In the genomic region with DNA sequence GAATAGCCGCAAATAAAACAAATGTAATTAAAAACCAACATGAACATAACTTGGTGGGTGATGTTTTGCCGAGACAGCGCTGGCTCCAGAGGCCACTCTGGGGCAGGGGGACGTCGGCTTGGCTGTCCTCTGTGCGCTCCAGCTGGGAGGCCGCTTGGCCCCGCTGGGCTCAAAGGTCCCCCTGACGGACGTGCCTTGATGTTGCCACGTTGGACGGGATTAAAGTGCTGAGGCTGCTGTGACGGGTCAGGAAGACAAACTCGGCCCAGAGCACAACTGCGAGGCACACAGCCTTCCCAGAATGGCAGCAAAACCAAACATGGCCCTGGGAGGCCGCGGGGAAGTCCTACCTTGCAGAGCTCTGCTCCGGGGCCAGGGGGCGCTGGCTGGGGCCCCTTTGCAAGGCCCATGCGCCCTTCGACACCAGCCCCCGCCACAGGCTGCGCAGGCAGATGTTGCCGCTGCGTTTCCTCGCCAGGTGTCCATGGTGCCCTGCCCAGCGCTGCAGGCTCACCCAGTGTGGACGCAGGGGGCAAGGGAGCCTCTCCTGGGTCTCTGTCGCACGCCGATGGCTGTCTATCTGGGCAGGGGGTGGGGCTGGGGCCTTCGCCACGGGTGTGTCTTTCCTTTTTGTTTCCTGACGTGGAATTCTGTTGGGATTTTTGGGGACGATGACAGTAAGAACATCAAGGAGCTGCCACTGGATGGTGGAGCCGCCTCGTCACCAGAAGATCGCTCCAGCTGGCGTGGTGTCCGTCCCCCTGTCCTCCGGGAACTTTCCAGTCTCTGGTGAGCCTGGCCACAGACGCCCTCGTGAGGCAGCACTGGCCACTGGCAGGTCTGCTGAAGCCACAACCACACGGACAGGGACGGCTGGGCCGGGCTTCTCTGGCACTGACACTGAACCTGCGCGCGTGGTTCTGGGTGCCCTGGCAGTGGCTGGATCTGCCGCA, we compare ENCODE assay signal across 1 cellular context.
A peak's percentile ranks its signal among the peaks of the same experiment; 100 is the strongest.
TF ChIP-seq lines count a peak whose summit lies in the region.

No MANE protein-coding gene starts in this region.

TF ChIP-seq in HepG2, 621 proteins besides CTCF, POLR2A, EP300 and RAD21 (continued from another document and continues in another):
- TF ChIP-seq, protein P1, sequence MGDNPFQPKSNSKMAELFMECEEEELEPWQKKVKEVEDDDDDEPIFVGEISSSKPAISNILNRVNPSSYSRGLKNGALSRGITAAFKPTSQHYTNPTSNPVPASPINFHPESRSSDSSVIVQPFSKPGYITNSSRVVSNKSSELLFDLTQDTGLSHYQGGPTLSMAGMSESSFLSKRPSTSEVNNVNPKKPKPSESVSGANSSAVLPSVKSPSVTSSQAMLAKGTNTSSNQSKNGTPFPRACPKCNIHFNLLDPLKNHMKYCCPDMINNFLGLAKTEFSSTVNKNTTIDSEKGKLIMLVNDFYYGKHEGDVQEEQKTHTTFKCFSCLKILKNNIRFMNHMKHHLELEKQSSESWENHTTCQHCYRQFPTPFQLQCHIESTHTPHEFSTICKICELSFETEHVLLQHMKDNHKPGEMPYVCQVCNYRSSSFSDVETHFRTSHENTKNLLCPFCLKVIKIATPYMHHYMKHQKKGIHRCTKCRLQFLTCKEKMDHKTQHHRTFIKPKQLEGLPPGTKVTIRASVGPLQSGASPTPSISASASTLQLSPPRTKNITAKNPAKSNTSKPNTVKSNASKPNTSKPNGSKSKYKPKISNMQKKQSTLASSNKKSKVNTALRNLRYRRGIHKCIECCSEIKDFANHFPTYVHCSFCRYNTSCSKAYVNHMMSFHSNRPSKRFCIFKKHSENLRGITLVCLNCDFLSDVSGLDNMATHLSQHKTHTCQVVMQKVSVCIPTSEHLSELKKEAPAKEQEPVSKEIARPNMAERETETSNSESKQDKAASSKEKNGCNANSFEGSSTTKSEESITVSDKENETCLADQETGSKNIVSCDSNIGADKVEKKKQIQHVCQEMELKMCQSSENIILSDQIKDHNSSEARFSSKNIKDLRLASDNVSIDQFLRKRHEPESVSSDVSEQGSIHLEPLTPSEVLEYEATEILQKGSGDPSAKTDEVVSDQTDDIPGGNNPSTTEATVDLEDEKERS (CRISPR knock-in tag; IDR thresholded peaks at IDR 0.05) = peak; percentile 69; the same call in 1 of the 2 replicates
- TF ChIP-seq NPAS2 (CRISPR knock-in tag; IDR thresholded peaks at IDR 0.05; ENCODE audit: borderline replicate concordance) (0 out of 2 replicates have a peak, but pooled peaks have one; percentile 72), NCOA1 (CRISPR knock-in tag; IDR thresholded peaks at IDR 0.05) (no peak), MATR3 (CRISPR knock-in tag; IDR thresholded peaks at IDR 0.05) (0 out of 2 replicates have a peak, but pooled peaks have one; percentile 12), NFE2L2 (IDR thresholded peaks at IDR 0.05; ENCODE audit: low read length) (no peak), ZNF781 (CRISPR knock-in tag; IDR thresholded peaks at IDR 0.05; ENCODE audit: borderline replicate concordance, not compliant biosample characterization) (peak; percentile 61), FOXA3 (CRISPR knock-in tag; IDR thresholded peaks at IDR 0.05) (peak; percentile 31; the same call in 1 of the 2 replicates), TCF7 (IDR thresholded peaks at IDR 0.05; ENCODE audit: low read depth) (peak; percentile 64), SKI (IDR thresholded peaks at IDR 0.05; ENCODE audit: partially characterized antibody) (peak; percentile 19), SPEN (CRISPR knock-in tag; IDR thresholded peaks at IDR 0.05; ENCODE audit: low read depth) (peak; percentile 78), NONO (IDR thresholded peaks at IDR 0.05) (no peak), NONO (CRISPR knock-in tag; conservative IDR thresholded peaks at IDR 0.05) (peak; percentile 42; the same call in 1 of the 2 replicates), ZNF224 (CRISPR knock-in tag; IDR thresholded peaks at IDR 0.05) (0 out of 2 replicates have a peak, but pooled peaks have one; percentile 52), HNRNPL (IDR thresholded peaks at IDR 0.05; ENCODE audit: low read depth, low read length) (0 out of 2 replicates have a peak, but pooled peaks have one; percentile 38), KDM6A (CRISPR knock-in tag; IDR thresholded peaks at IDR 0.05; ENCODE audit: low read depth) (peak; percentile 74), ZSCAN31 (CRISPR knock-in tag; IDR thresholded peaks at IDR 0.05; ENCODE audit: low read depth) (peak; percentile 28; the same call in 1 of the 2 replicates)
- TF ChIP-seq, protein P2, sequence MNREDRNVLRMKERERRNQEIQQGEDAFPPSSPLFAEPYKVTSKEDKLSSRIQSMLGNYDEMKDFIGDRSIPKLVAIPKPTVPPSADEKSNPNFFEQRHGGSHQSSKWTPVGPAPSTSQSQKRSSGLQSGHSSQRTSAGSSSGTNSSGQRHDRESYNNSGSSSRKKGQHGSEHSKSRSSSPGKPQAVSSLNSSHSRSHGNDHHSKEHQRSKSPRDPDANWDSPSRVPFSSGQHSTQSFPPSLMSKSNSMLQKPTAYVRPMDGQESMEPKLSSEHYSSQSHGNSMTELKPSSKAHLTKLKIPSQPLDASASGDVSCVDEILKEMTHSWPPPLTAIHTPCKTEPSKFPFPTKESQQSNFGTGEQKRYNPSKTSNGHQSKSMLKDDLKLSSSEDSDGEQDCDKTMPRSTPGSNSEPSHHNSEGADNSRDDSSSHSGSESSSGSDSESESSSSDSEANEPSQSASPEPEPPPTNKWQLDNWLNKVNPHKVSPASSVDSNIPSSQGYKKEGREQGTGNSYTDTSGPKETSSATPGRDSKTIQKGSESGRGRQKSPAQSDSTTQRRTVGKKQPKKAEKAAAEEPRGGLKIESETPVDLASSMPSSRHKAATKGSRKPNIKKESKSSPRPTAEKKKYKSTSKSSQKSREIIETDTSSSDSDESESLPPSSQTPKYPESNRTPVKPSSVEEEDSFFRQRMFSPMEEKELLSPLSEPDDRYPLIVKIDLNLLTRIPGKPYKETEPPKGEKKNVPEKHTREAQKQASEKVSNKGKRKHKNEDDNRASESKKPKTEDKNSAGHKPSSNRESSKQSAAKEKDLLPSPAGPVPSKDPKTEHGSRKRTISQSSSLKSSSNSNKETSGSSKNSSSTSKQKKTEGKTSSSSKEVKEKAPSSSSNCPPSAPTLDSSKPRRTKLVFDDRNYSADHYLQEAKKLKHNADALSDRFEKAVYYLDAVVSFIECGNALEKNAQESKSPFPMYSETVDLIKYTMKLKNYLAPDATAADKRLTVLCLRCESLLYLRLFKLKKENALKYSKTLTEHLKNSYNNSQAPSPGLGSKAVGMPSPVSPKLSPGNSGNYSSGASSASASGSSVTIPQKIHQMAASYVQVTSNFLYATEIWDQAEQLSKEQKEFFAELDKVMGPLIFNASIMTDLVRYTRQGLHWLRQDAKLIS (CRISPR knock-in tag; IDR thresholded peaks at IDR 0.05) = no peak
- TF ChIP-seq, protein P3, sequence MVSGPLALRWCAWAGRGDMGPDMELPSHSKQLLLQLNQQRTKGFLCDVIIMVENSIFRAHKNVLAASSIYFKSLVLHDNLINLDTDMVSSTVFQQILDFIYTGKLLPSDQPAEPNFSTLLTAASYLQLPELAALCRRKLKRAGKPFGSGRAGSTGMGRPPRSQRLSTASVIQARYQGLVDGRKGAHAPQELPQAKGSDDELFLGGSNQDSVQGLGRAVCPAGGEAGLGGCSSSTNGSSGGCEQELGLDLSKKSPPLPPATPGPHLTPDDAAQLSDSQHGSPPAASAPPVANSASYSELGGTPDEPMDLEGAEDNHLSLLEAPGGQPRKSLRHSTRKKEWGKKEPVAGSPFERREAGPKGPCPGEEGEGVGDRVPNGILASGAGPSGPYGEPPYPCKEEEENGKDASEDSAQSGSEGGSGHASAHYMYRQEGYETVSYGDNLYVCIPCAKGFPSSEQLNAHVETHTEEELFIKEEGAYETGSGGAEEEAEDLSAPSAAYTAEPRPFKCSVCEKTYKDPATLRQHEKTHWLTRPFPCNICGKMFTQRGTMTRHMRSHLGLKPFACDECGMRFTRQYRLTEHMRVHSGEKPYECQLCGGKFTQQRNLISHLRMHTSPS (CRISPR knock-in tag; IDR thresholded peaks at IDR 0.05; ENCODE audit: low read depth) = peak; percentile 26; the same call in 1 of the 2 replicates
- TF ChIP-seq, protein P4, sequence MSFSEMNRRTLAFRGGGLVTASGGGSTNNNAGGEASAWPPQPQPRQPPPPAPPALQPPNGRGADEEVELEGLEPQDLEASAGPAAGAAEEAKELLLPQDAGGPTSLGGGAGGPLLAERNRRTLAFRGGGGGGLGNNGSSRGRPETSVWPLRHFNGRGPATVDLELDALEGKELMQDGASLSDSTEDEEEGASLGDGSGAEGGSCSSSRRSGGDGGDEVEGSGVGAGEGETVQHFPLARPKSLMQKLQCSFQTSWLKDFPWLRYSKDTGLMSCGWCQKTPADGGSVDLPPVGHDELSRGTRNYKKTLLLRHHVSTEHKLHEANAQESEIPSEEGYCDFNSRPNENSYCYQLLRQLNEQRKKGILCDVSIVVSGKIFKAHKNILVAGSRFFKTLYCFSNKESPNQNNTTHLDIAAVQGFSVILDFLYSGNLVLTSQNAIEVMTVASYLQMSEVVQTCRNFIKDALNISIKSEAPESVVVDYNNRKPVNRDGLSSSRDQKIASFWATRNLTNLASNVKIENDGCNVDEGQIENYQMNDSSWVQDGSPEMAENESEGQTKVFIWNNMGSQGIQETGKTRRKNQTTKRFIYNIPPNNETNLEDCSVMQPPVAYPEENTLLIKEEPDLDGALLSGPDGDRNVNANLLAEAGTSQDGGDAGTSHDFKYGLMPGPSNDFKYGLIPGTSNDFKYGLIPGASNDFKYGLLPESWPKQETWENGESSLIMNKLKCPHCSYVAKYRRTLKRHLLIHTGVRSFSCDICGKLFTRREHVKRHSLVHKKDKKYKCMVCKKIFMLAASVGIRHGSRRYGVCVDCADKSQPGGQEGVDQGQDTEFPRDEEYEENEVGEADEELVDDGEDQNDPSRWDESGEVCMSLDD (CRISPR knock-in tag; IDR thresholded peaks at IDR 0.05; ENCODE audit: borderline replicate concordance) = no peak
- TF ChIP-seq, protein P5, sequence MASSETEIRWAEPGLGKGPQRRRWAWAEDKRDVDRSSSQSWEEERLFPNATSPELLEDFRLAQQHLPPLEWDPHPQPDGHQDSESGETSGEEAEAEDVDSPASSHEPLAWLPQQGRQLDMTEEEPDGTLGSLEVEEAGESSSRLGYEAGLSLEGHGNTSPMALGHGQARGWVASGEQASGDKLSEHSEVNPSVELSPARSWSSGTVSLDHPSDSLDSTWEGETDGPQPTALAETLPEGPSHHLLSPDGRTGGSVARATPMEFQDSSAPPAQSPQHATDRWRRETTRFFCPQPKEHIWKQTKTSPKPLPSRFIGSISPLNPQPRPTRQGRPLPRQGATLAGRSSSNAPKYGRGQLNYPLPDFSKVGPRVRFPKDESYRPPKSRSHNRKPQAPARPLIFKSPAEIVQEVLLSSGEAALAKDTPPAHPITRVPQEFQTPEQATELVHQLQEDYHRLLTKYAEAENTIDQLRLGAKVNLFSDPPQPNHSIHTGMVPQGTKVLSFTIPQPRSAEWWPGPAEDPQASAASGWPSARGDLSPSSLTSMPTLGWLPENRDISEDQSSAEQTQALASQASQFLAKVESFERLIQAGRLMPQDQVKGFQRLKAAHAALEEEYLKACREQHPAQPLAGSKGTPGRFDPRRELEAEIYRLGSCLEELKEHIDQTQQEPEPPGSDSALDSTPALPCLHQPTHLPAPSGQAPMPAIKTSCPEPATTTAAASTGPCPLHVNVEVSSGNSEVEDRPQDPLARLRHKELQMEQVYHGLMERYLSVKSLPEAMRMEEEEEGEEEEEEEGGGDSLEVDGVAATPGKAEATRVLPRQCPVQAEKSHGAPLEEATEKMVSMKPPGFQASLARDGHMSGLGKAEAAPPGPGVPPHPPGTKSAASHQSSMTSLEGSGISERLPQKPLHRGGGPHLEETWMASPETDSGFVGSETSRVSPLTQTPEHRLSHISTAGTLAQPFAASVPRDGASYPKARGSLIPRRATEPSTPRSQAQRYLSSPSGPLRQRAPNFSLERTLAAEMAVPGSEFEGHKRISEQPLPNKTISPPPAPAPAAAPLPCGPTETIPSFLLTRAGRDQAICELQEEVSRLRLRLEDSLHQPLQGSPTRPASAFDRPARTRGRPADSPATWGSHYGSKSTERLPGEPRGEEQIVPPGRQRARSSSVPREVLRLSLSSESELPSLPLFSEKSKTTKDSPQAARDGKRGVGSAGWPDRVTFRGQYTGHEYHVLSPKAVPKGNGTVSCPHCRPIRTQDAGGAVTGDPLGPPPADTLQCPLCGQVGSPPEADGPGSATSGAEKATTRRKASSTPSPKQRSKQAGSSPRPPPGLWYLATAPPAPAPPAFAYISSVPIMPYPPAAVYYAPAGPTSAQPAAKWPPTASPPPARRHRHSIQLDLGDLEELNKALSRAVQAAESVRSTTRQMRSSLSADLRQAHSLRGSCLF (CRISPR knock-in tag; IDR thresholded peaks at IDR 0.05; ENCODE audit: borderline replicate concordance) = no peak
- TF ChIP-seq, protein P6, sequence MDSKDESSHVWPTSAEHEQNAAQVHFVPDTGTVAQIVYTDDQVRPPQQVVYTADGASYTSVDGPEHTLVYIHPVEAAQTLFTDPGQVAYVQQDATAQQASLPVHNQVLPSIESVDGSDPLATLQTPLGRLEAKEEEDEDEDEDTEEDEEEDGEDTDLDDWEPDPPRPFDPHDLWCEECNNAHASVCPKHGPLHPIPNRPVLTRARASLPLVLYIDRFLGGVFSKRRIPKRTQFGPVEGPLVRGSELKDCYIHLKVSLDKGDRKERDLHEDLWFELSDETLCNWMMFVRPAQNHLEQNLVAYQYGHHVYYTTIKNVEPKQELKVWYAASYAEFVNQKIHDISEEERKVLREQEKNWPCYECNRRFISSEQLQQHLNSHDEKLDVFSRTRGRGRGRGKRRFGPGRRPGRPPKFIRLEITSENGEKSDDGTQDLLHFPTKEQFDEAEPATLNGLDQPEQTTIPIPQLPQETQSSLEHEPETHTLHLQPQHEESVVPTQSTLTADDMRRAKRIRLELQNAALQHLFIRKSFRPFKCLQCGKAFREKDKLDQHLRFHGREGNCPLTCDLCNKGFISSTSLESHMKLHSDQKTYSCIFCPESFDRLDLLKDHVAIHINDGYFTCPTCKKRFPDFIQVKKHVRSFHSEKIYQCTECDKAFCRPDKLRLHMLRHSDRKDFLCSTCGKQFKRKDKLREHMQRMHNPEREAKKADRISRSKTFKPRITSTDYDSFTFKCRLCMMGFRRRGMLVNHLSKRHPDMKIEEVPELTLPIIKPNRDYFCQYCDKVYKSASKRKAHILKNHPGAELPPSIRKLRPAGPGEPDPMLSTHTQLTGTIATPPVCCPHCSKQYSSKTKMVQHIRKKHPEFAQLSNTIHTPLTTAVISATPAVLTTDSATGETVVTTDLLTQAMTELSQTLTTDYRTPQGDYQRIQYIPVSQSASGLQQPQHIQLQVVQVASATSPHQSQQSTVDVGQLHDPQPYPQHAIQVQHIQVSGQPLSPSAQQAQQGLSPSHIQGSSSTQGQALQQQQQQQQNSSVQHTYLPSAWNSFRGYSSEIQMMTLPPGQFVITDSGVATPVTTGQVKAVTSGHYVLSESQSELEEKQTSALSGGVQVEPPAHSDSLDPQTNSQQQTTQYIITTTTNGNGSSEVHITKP (CRISPR knock-in tag; IDR thresholded peaks at IDR 0.05; ENCODE audit: low read depth) = no peak
